8 cellular contexts compared by ENCODE assay signal in the genomic region with DNA sequence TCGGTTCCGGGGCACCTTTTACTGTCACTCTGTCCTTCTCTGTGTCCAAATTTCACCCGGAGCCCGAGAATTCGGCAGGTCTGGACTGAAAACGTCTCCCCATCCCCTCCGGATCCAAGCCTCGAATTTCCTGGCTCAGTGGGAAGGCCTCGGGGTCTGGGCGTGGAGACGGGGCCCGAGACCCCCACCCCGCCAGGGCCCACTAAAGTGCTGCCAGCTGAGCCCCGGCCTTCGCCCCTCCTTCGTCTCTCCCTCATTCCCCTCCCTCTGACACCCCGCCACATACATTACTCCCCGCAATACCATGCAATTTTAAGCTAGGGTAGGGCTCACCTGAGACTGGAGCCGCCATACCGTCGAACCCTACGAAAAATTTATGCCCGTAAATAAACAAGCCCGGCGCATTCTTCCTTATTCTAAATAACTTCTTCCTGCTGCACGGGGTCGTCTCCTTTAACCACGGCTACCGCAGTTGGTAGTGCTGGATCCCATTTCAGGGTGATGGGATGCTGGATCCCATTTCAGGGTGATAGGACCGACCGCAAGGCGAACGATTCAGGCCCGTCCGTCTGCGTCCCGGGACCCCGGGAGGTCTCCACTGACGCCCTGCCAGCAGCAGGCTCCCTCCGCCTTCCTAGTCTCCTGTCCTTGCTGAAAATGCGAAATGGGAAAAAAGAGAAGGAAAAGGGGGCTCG. TPM values are rescaled to one million over a fixed set of nuclear protein-coding genes. Genes with fewer than 3 reads are reported as not detected.
DNase-seq lines count a peak whose midpoint lies in the region; ATAC-seq and TF ChIP-seq lines count a peak whose summit lies in the region.

No MANE protein-coding gene starts in this region.

- H3K9me3 Mint-ChIP-seq in activated naive CD4-positive, alpha-beta T cell treated with anti-CD3 and anti-CD28 coated beads, Interleukin-2, amount 50 U/mL, for 24 hours: no peaks in the 10 kb centered on the region
- H3K9me3 Mint-ChIP-seq in activated naive CD8-positive, alpha-beta T cell treated with anti-CD3 and anti-CD28 coated beads, Interleukin-2, amount 50 U/mL, for 24 hours: no peaks in the 10 kb centered on the region
- no peaks in the 10 kb centered on the region for H3K9me3 Mint-ChIP-seq in type B pancreatic cell

- no peak for TF ChIP-seq CTCF in type B pancreatic cell (conservative IDR thresholded peaks at IDR 0.05)

- H3K4me3 Mint-ChIP-seq in activated naive CD4-positive, alpha-beta T cell treated with anti-CD3 and anti-CD28 coated beads, Interleukin-2, amount 50 U/mL, for 24 hours: peak overlapping the region; percentile 82
- peak overlapping the region; percentile 81 for H3K4me3 Mint-ChIP-seq in activated naive CD8-positive, alpha-beta T cell treated with anti-CD3 and anti-CD28 coated beads, Interleukin-2, amount 50 U/mL, for 24 hours
- peak overlapping the region; percentile 91 for H3K4me3 Mint-ChIP-seq in type B pancreatic cell

- ATAC-seq in activated naive CD8-positive, alpha-beta T cell treated with anti-CD3 and anti-CD28 coated beads, Interleukin-2, amount 50 U/mL, for 24 hours: no peak
- ATAC-seq in HG03045 (IDR thresholded peaks at IDR 0.05; ENCODE audit: unreplicated experiment): no peak

- DNase-seq in activated naive CD4-positive, alpha-beta T cell treated with anti-CD3 and anti-CD28 coated beads, Interleukin-2, amount 50 U/mL, for 16 hours: no peak
- no peak for DNase-seq in activated naive CD8-positive, alpha-beta T cell treated with anti-CD3 and anti-CD28 coated beads, Interleukin-2, amount 50 U/mL, for 24 hours
- DNase-seq in islet precursor cell: peak; percentile 72
- no peak for DNase-seq in type B pancreatic cell (ENCODE audit: extremely low spot score, unreplicated experiment)
- no peak for DNase-seq in cerebellum (ENCODE audit: low spot score)
- DNase-seq in kidney glomerular epithelial cell (lab: John Stamatoyannopoulos, UW): no peak

- H3K27me3 Mint-ChIP-seq in activated naive CD4-positive, alpha-beta T cell treated with anti-CD3 and anti-CD28 coated beads, Interleukin-2, amount 50 U/mL, for 24 hours: peaks cover 57% of the 10 kb centered on the region
- H3K27me3 Mint-ChIP-seq in activated naive CD8-positive, alpha-beta T cell treated with anti-CD3 and anti-CD28 coated beads, Interleukin-2, amount 50 U/mL, for 24 hours: peaks cover 75% of the 10 kb centered on the region
- H3K27me3 Mint-ChIP-seq in type B pancreatic cell: peaks cover 93% of the 10 kb centered on the region

- H3K36me3 Mint-ChIP-seq in activated naive CD4-positive, alpha-beta T cell treated with anti-CD3 and anti-CD28 coated beads, Interleukin-2, amount 50 U/mL, for 24 hours: peaks cover 6% of the 10 kb centered on the region
- peaks cover 9% of the 10 kb centered on the region for H3K36me3 Mint-ChIP-seq in activated naive CD8-positive, alpha-beta T cell treated with anti-CD3 and anti-CD28 coated beads, Interleukin-2, amount 50 U/mL, for 24 hours (ENCODE audit: low read depth)
- H3K36me3 Mint-ChIP-seq in type B pancreatic cell: no peaks in the 10 kb centered on the region

- peak overlapping the region; percentile 87 for H3K27ac Mint-ChIP-seq in activated naive CD4-positive, alpha-beta T cell treated with anti-CD3 and anti-CD28 coated beads, Interleukin-2, amount 50 U/mL, for 24 hours
- H3K27ac Mint-ChIP-seq in activated naive CD8-positive, alpha-beta T cell treated with anti-CD3 and anti-CD28 coated beads, Interleukin-2, amount 50 U/mL, for 24 hours: peak overlapping the region; percentile 89
- peak overlapping the region; percentile 63 for H3K27ac Mint-ChIP-seq in type B pancreatic cell

- peaks cover 31% of the 10 kb centered on the region for H3K4me1 Mint-ChIP-seq in activated naive CD4-positive, alpha-beta T cell treated with anti-CD3 and anti-CD28 coated beads, Interleukin-2, amount 50 U/mL, for 24 hours
- peaks cover 37% of the 10 kb centered on the region for H3K4me1 Mint-ChIP-seq in activated naive CD8-positive, alpha-beta T cell treated with anti-CD3 and anti-CD28 coated beads, Interleukin-2, amount 50 U/mL, for 24 hours
- H3K4me1 Mint-ChIP-seq in type B pancreatic cell (ENCODE audit: unreplicated experiment): peaks cover 17% of the 10 kb centered on the region

RNA-seq across cellular contexts. Expression of a gene that starts 4.4 kb away (rescaled TPM):
- total RNA-seq in type B pancreatic cell (ENCODE audit: low replicate concordance): 0.34 TPM in 1 of 2 replicates, not detected in the other
- 1.1 TPM for total RNA-seq in cerebellum

RNA-seq across cellular contexts. Expression of a gene that starts 48.8 kb away (rescaled TPM):
- total RNA-seq in type B pancreatic cell (ENCODE audit: low replicate concordance) (11.6 and 13.3 TPM in 2 replicates), cerebellum (6.4 TPM)

RNA-seq across cellular contexts. Expression of a gene that starts 51.4 kb away (rescaled TPM):
- 10.5 and 12.4 TPM in 2 replicates for total RNA-seq in type B pancreatic cell (ENCODE audit: low replicate concordance)
- total RNA-seq in cerebellum: 12.7 TPM
